In genomic region chr1:87449348-87449963, GRCh38 we compare ENCODE assay signal across 8 cellular contexts.
A peak's percentile ranks its signal among the peaks of the same experiment; 100 is the strongest.
DNase-seq lines count a peak whose midpoint lies in the region; ATAC-seq and TF ChIP-seq lines count a peak whose summit lies in the region.

No MANE protein-coding gene starts in this region.

- H3K4me3 ChIP-seq in left ventricle myocardium inferior (no peak overlapping the region), thoracic aorta (no peak overlapping the region)

- H3K36me3 ChIP-seq in left ventricle myocardium inferior (no peaks in the 10 kb centered on the region), thoracic aorta (no peaks in the 10 kb centered on the region)

- DNase-seq in SHP77 treated with DMSO at 0.1 percent for 48 hours (lab: John Stamatoyannopoulos, UW) = peak; percentile 31
- peak; percentile 36 for DNase-seq in left ventricle myocardium inferior
- DNase-seq in thoracic aorta (ENCODE audit: low spot score) = peak; percentile 22
- no peak for DNase-seq in RWPE1 (ENCODE audit: low spot score)
- DNase-seq in occipital lobe (lab: John Stamatoyannopoulos, UW) = no peak

- H3K4me1 ChIP-seq in left ventricle myocardium inferior (peaks cover 16% of the 10 kb centered on the region), thoracic aorta (ENCODE audit: control insufficient read depth in 1 of 2, low read depth in 2 of 2) (peaks cover 4 to 20% of the 10 kb centered on the region in 2 donors)

- CTCF ChIA-PET in RWPE1 (lab: Yijun Ruan, JAX) = no interaction called here

- no peaks in the 10 kb centered on the region for H3K27me3 ChIP-seq in left ventricle myocardium inferior (ENCODE audit: low read depth)
- no peaks in the 10 kb centered on the region for H3K27me3 ChIP-seq in thoracic aorta (replicated peaks; ENCODE audit: insufficient read depth)

- no peaks in the 10 kb centered on the region for H3K9me3 ChIP-seq in left ventricle myocardium inferior (replicated peaks)
- H3K9me3 ChIP-seq in thoracic aorta = no peaks in the 10 kb centered on the region

- intact Hi-C loops in left ventricle myocardium inferior (cut with micrococcal nuclease) = no loop called here

- POLR2A ChIA-PET in RWPE1 (lab: Yijun Ruan, JAX; ENCODE audit: low non-redundant PET) = no interaction called here

- peak; percentile 89 for ATAC-seq in GM18909 (IDR thresholded peaks at IDR 0.05; ENCODE audit: poor library complexity, unreplicated experiment)
- ATAC-seq in HG03103 (IDR thresholded peaks at IDR 0.05; ENCODE audit: low read depth, unreplicated experiment) = peak; percentile 83
- ATAC-seq in thoracic aorta (ENCODE audit: insufficient number of reproducible peaks, low FRiP score, low read depth) = peak; percentile 38

- TF ChIP-seq CTCF in C4-2B (conservative IDR thresholded peaks at IDR 0.05) (no peak), left ventricle myocardium inferior (IDR thresholded peaks at IDR 0.05; ENCODE audit: borderline replicate concordance) (no peak), thoracic aorta (IDR thresholded peaks at IDR 0.05) (no peak), RWPE1 (conservative IDR thresholded peaks at IDR 0.05; ENCODE audit: low read depth) (no peak)

- H3K27ac ChIP-seq in C4-2B (peak overlapping the region; percentile 35), left ventricle myocardium inferior (replicated peaks) (peak overlapping the region; percentile 56), thoracic aorta (peak overlapping the region in 1 of 2 donors; percentile 16), RWPE1 (no peak overlapping the region)

Comparison
In these comparisons a context has a peak if more than half of its experiments do, and no peak if none do; other contexts are left out.
1. ATAC-seq: peak in every context shown above with its lines; median percentile 89 in GM18909; 83 in HG03103; 38 in thoracic aorta.
2. DNase-seq: peak in SHP77 treated with DMSO at 0.1 percent for 48 hours (single experiment), left ventricle myocardium inferior (single experiment) and thoracic aorta (single experiment); none in RWPE1 (single experiment) and occipital lobe (single experiment).